ENCODE assay signal across 14 cellular contexts in genomic region chr13:100098445-100099116, GRCh38. TPM values are rescaled to one million over a fixed set of nuclear protein-coding genes. Genes with fewer than 3 reads are reported as not detected.
A peak's percentile ranks its signal among the peaks of the same experiment; 100 is the strongest.
DNase-seq lines count a peak whose midpoint lies in the region; ATAC-seq, FAIRE-seq and TF ChIP-seq lines count a peak whose summit lies in the region.
"Had no signal": no experiment of that assay in that cellular context is flagged by ENCODE, and none has a peak within 500 bp of the region (broad histone marks: within the 10 kb centered on the region; RNA-seq: fewer than 3 reads in every experiment).

No MANE protein-coding gene starts in this region.

- H3K36me3 ChIP-seq in hepatocyte (replicated peaks; ENCODE audit: insufficient read depth, low read depth) (no peaks in the 10 kb centered on the region), trophoblast cell (ENCODE audit: control insufficient read depth in 1 of 2, insufficient read depth in 2 of 2, low read length in 2 of 2) (no peaks in the 10 kb centered on the region)

- TF ChIP-seq POLR2A in H54 (IDR thresholded peaks at IDR 0.05; ENCODE audit: low read depth, low read length) = no peak

- H3K18ac ChIP-seq in trophoblast cell (ENCODE audit: low read length) = peak overlapping the region; percentile 62

- peak overlapping the region; percentile 44 for H3K4ac ChIP-seq in trophoblast cell (ENCODE audit: low read depth, low read length)

- no peaks in the 10 kb centered on the region for H4K20me1 ChIP-seq in hepatocyte (ENCODE audit: insufficient read depth, poor library complexity, severe bottlenecking)

- 92% methylated on average over 6 of the region's 6 CpGs for WGBS in hepatocyte (ENCODE audit: low lambda C conversion rate, missing lambda C conversion rate)
- no CpG with 5 or more reads among the region's 6 CpGs for WGBS in trophoblast cell (ENCODE audit: extremely low coverage, insufficient coverage, insufficient read length)

- peak; percentile 95 for FAIRE-seq in H54 (lab: Jason Lieb, UNC)
- FAIRE-seq: endometrium, GM12891 had no signal

- H2BK120ac ChIP-seq in trophoblast cell (ENCODE audit: insufficient read depth, low read length, poor library complexity) = no peak overlapping the region

- no peak overlapping the region for H2AK5ac ChIP-seq in trophoblast cell (ENCODE audit: low read length)

- DNase-seq in H54 (ENCODE audit: insufficient read length, low spot score) (no peak), SW480 (ENCODE audit: low spot score) (peak; percentile 85), hepatocyte (ENCODE audit: low spot score) (peak; percentile 15), trophoblast cell (no peak), NCI-H82 (lab: John Stamatoyannopoulos, UW) (no peak)
- no peak for DNase-seq in activated CD4-positive, alpha-beta T cell treated with anti-CD3 and anti-CD28 coated beads for 48 hours
- DNase-seq: activated CD4-positive, alpha-beta T cell treated with anti-CD3 and anti-CD28 coated beads for 36 hours; activated gamma-delta T cell; Kasumi-1; left cardiac atrium; stimulated activated CD4-positive, alpha-beta T cell treated with anti-CD3 and anti-CD28 coated beads, Interleukin-1b, Interleukin-23, amount 100 ng/mL, for 48 hours had no signal

- H3K79me1 ChIP-seq in trophoblast cell (ENCODE audit: low read length) = no peaks in the 10 kb centered on the region

- peak overlapping the region; percentile 53 for H2BK12ac ChIP-seq in trophoblast cell (ENCODE audit: low read length)

- peak overlapping the region; percentile 54 for H3K14ac ChIP-seq in trophoblast cell (ENCODE audit: low read length)

- H4K12ac ChIP-seq in trophoblast cell (ENCODE audit: low read depth, low read length) = no peak overlapping the region

- H3K9me2 ChIP-seq in hepatocyte (replicated peaks; ENCODE audit: insufficient read depth) = no peaks in the 10 kb centered on the region

- H3K4me3 ChIP-seq in hepatocyte (no peak overlapping the region), trophoblast cell (ENCODE audit: low read depth, low read length) (no peak overlapping the region)

- H2AFZ ChIP-seq in hepatocyte = no peak overlapping the region
- peak overlapping the region; percentile 10 for H2AFZ ChIP-seq in trophoblast cell (ENCODE audit: insufficient read depth, low read length, poor library complexity)

- H3K9ac ChIP-seq in trophoblast cell (ENCODE audit: low read length) = no peak overlapping the region

- H3K4me2 ChIP-seq in hepatocyte (no peak overlapping the region), trophoblast cell (ENCODE audit: low read length) (no peak overlapping the region)

- H3K27me3 ChIP-seq in hepatocyte = no peaks in the 10 kb centered on the region
- H3K27me3 ChIP-seq in trophoblast cell (ENCODE audit: insufficient read depth, low read length) = no peaks in the 10 kb centered on the region

- no peak for ATAC-seq in GM21717 (IDR thresholded peaks at IDR 0.05; ENCODE audit: unreplicated experiment)
- ATAC-seq: activated CD4-positive, alpha-beta T cell treated with anti-CD3 and anti-CD28 coated beads for 36 hours; left cardiac atrium had no signal

- H3K9me3 ChIP-seq in hepatocyte (ENCODE audit: low read depth) = no peaks in the 10 kb centered on the region
- H3K9me3 ChIP-seq in trophoblast cell (ENCODE audit: insufficient read depth, low read depth, low read length) = no peaks in the 10 kb centered on the region

- H3K4me1 ChIP-seq in hepatocyte (ENCODE audit: insufficient read depth) (peaks cover 18% of the 10 kb centered on the region), trophoblast cell (ENCODE audit: control insufficient read depth in 1 of 2, insufficient read depth in 2 of 2, low read length in 2 of 2) (no peaks in the 10 kb centered on the region)

- H4K8ac ChIP-seq in trophoblast cell (ENCODE audit: low read depth, low read length) = no peak overlapping the region

- peak overlapping the region; percentile 81 for H3K27ac ChIP-seq in hepatocyte
- no peak overlapping the region for H3K27ac ChIP-seq in trophoblast cell (ENCODE audit: low read depth, low read length)

- peak overlapping the region; percentile 61 for H4K91ac ChIP-seq in trophoblast cell (ENCODE audit: low read depth, low read length)

- H3K79me2 ChIP-seq in hepatocyte (peaks cover 85% of the 10 kb centered on the region), trophoblast cell (ENCODE audit: control insufficient read depth, insufficient read depth, low read length, poor library complexity) (no peaks in the 10 kb centered on the region)

- H3K23ac ChIP-seq in trophoblast cell (ENCODE audit: low read length) = no peak overlapping the region

- no peak for TF ChIP-seq CTCF in hepatocyte (IDR thresholded peaks at IDR 0.05; ENCODE audit: poor library complexity)

- H2BK5ac ChIP-seq in trophoblast cell (ENCODE audit: low read depth, low read length, poor library complexity) = peak overlapping the region; percentile 59

RNA-seq across cellular contexts. Expression of gene PCCA, which starts 9.7 kb away (rescaled TPM):
- total RNA-seq in hepatocyte = 19.5 and 28.2 TPM in 2 replicates
- 23.6 and 25.7 TPM in 2 replicates for polyA plus RNA-seq in hepatocyte
- 16.3 and 17.5 TPM in 2 replicates for polyA plus RNA-seq in trophoblast cell (2013)

Comparison
In these comparisons a context has a peak if more than half of its experiments do, and no peak if none do; other contexts are left out.
1. DNase-seq: peak in SW480 (single experiment) and hepatocyte (single experiment); none in H54 (single experiment), trophoblast cell (0 of 2), NCI-H82 (single experiment) and activated CD4-positive, alpha-beta T cell treated with anti-CD3 and anti-CD28 coated beads for 48 hours (single experiment).